8 cellular contexts compared by ENCODE assay signal in the genomic region with DNA sequence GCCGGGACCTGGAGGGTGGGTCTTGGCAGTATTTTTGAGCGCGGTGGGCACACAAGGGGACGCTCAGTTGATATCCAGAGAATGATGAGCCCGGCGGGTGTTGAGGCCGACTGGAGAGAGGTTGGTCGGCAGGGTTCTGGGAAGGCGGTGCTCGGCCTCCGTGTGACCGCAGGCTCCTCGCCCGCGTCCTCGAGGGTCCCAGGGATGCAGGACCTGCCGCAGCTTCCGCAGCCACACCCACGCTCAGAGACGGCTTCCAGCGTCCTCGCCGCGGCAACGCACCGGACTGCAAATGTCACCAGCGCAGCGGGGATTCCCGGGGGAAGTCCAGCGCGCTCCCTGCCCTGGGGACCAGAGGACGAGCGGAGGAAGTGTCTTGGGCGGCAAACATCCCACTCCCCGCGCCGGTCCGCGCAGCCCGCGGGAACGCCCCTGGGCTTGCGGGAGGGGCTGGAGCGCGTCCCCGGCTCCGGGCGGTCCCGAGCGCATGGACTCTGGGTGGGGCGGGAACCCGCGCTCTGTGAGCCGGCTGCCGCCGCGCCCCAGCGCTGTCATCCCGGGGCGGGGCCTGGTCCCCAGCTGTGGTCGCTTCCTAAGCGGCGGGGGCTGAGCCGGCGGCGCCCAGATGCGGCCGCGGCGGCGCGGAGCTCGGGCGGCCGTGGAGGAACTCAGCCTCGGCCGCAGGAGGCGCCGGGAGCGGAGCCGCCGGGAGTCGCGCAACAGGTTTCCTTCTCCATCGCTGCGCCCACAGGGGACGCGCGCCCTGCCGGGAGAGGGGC. TPM values are rescaled to one million over a fixed set of nuclear protein-coding genes. Genes with fewer than 3 reads are reported as not detected.
A peak's percentile ranks its signal among the peaks of the same experiment; 100 is the strongest.
DNase-seq lines count a peak whose midpoint lies in the region; ATAC-seq and TF ChIP-seq lines count a peak whose summit lies in the region.

A gene (plus strand): TSS at position 624 of the 779 bp plus-strand sequence. CDS start 36,111 bp downstream, outside the sequence.

- no peaks in the 10 kb centered on the region for H3K79me2 ChIP-seq in OCI-LY1 (ENCODE audit: insufficient read depth, low read length)

- no peaks in the 10 kb centered on the region for H4K20me1 ChIP-seq in OCI-LY1 (ENCODE audit: insufficient read depth, low read length)

- H3K4me1 Mint-ChIP-seq in natural killer cell, result peaks cover 44 to 47% of the 10 kb centered on the region in 2 donors

- H3K4me3 ChIP-seq in OCI-LY1 (ENCODE audit: low read depth, low read length, poor library complexity, severe bottlenecking), result peak within 1 kb of the TSS; percentile 71

- TF ChIP-seq CTCF in OCI-LY1 (IDR thresholded peaks at IDR 0.05; ENCODE audit: low read length) (no peak), natural killer cell (IDR thresholded peaks at IDR 0.05) (no peak)

- no peaks in the 10 kb centered on the region for H3K36me3 ChIP-seq in OCI-LY1 (ENCODE audit: insufficient read depth, low read length)

- H3K36me3 Mint-ChIP-seq in natural killer cell, result peaks cover 8% of the 10 kb centered on the region

- peak; percentile 17 for DNase-seq in A172 (ENCODE audit: low spot score)
- DNase-seq in activated T-cell treated with anti-CD3 and anti-CD28 coated beads for 48 hours (ENCODE audit: low read depth), result peak; percentile 80
- DNase-seq in fibroblast of gingiva (ENCODE audit: low read depth), result peak; percentile 50
- peak; percentile 69 for DNase-seq in natural killer cell
- peak; percentile 89 for DNase-seq in stimulated activated naive CD4-positive, alpha-beta T cell treated with Interleukin-2 at 50 U/mL for 16 hours (lab: John Stamatoyannopoulos, UW)

- no peaks in the 10 kb centered on the region for H3K9me3 Mint-ChIP-seq in natural killer cell

- peak within 1 kb of the TSS; percentile 94 to 96 for H3K27ac Mint-ChIP-seq in natural killer cell

- H3K9ac ChIP-seq in OCI-LY1 (ENCODE audit: low read length), result peak within 1 kb of the TSS; percentile 57

- H3K27me3 ChIP-seq in OCI-LY1 (ENCODE audit: insufficient read depth, low read length), result peaks cover 5% of the 10 kb centered on the region; the same call in 1 of the 2 replicates

- H2AFZ ChIP-seq in OCI-LY1 (ENCODE audit: low read length), result peak within 1 kb of the TSS; percentile 71

- H3K27me3 Mint-ChIP-seq in natural killer cell (ENCODE audit: low read depth in 2 of 2), result no peaks in the 10 kb centered on the region

- intact Hi-C loops in natural killer cell (cut with micrococcal nuclease), result loop anchor here (2.0 to 10.0 kb wide), 5 partner anchors 45 to 202 kb away; no protein-coding TSS in a partner anchor

- peaks cover 19% of the 10 kb centered on the region for H3K4me1 ChIP-seq in OCI-LY1 (ENCODE audit: insufficient read depth, low read length, severe bottlenecking)

- H3K9me3 ChIP-seq in OCI-LY1 (ENCODE audit: low read length), result no peaks in the 10 kb centered on the region

- ATAC-seq in GM18868 (IDR thresholded peaks at IDR 0.05; ENCODE audit: unreplicated experiment) (peak; percentile 77), HG03097 (IDR thresholded peaks at IDR 0.05; ENCODE audit: low FRiP score, unreplicated experiment) (peak; percentile 62), natural killer cell (peak; percentile 36 to 72 (median 61))

- H3K27ac ChIP-seq in OCI-LY1 (ENCODE audit: low read depth, low read length, poor library complexity, severe bottlenecking), result peak within 1 kb of the TSS; percentile 8

- H3K4me3 Mint-ChIP-seq in natural killer cell, result peak within 1 kb of the TSS; percentile 91

- H3K9me2 ChIP-seq in OCI-LY1 (ENCODE audit: low read depth, low read length), result no peaks in the 10 kb centered on the region

- H3F3A ChIP-seq in OCI-LY1 (ENCODE audit: insufficient read depth, low read length), result no peaks in the 10 kb centered on the region

- peak within 1 kb of the TSS; percentile 92 for H3K4me2 ChIP-seq in OCI-LY1 (ENCODE audit: low read length)

RNA-seq across cellular contexts. Expression of the gene that starts here (rescaled TPM):
- 0.86 and 0.88 TPM in 2 replicates for total RNA-seq in A172 (2014; rRNA removed; shearing (Covaris generic))
- total RNA-seq in natural killer cell, result 10 to 100 TPM; 21.9 to 38.3 (median 34.2) TPM

Comparison
In these comparisons a context has a peak if more than half of its experiments do, and no peak if none do; other contexts are left out.
1. Peak in every context shown above with its lines: DNase-seq, ATAC-seq, H3K4me3 ChIP-seq and H3K27ac ChIP-seq.
2. RNA of the gene that starts here (total RNA-seq): 21.9 to 38.3 TPM in natural killer cell; 0.86 to 0.88 TPM in A172; every median in the first group is over 10 times any median in the second.
3. Peak in DNase-seq in A172; RNA of the gene not detected or under 1 TPM.
4. DNase-seq: peak in every context shown above with its lines; median percentile 89 in stimulated activated naive CD4-positive, alpha-beta T cell treated with Interleukin-2 at 50 U/mL for 16 hours; 80 in activated T-cell treated with anti-CD3 and anti-CD28 coated beads for 48 hours; 69 in natural killer cell; 50 in fibroblast of gingiva; 17 in A172.